Comparison of ENCODE assay signal across 24 cellular contexts in genomic region chr11:17779861-17780594, GRCh38. TPM values are rescaled to one million over a fixed set of nuclear protein-coding genes. Genes with fewer than 3 reads are reported as not detected.
"Had no signal": no experiment of that assay in that cellular context is flagged by ENCODE, and none has a peak within 500 bp of the region (broad histone marks: within the 10 kb centered on the region; RNA-seq: fewer than 3 reads in every experiment).

No MANE protein-coding gene starts in this region.

- H3K36me3 Mint-ChIP-seq: activated naive CD4-positive, alpha-beta T cell treated with anti-CD3 and anti-CD28 coated beads, Interleukin-2, amount 50 U/mL, for 24 hours; mesothelial cell of epicardium; naive thymus-derived CD8-positive, alpha-beta T cell; stimulated activated memory B cell treated with anti-CD40 and anti-IgM and Interleukin-4, amounts not matched to agents 10 μg/mL and 1 μg/mL and 100 μg/mL, for 72 hours; type B pancreatic cell had no signal

- H3K27ac ChIP-seq: adrenal gland, ascending aorta, brain microvascular endothelial cell, heart right ventricle, neural progenitor cell, prostate gland, stomach, suprapubic skin had no signal

- H3K36me3 ChIP-seq: adrenal gland, ascending aorta, brain microvascular endothelial cell, heart right ventricle, neural progenitor cell, prostate gland, stomach, suprapubic skin had no signal

- DNase-seq: activated CD4-positive, alpha-beta memory T cell treated with anti-CD3 and anti-CD28 coated beads, Interleukin-2, amount 10 ng/mL, durations not matched to agents 7 days and 5 days; activated CD4-positive, alpha-beta T cell treated with anti-CD3 and anti-CD28 coated beads for 48 hours; activated gamma-delta T cell; activated T-cell treated with anti-CD3 and anti-CD28 coated beads, Interleukin-2, amount 50 U/mL, for 72 hours; adrenal gland; brain microvascular endothelial cell; heart right ventricle; stimulated activated CD4-positive, alpha-beta T cell treated with anti-CD3 and anti-CD28 coated beads, Interleukin-2, amount 100 ng/mL, for 24 hours; stomach had no signal

- ATAC-seq: activated T-cell treated with anti-CD3 and anti-CD28 coated beads, Interleukin-2, amount 50 U/mL, for 72 hours; heart right ventricle; left lobe of liver; naive thymus-derived CD8-positive, alpha-beta T cell; stimulated activated memory B cell treated with anti-CD40 and anti-IgM and Interleukin-4, amounts not matched to agents 10 μg/mL and 1 μg/mL and 100 μg/mL, for 72 hours had no signal

- H3K4me1 ChIP-seq: adrenal gland, ascending aorta, heart right ventricle, prostate gland, stomach had no signal

- H3K9me3 Mint-ChIP-seq: activated CD4-positive, alpha-beta memory T cell treated with anti-CD3 and anti-CD28 coated beads, Interleukin-2, amount 10 ng/mL, durations not matched to agents 7 days and 5 days; activated naive CD4-positive, alpha-beta T cell treated with anti-CD3 and anti-CD28 coated beads, Interleukin-2, amount 50 U/mL, for 24 hours; activated T-cell treated with anti-CD3 and anti-CD28 coated beads, Interleukin-2, amount 50 U/mL, for 72 hours; mesothelial cell of epicardium; neural progenitor cell; stimulated activated memory B cell treated with anti-CD40 and anti-IgM and Interleukin-4, amounts not matched to agents 10 μg/mL and 1 μg/mL and 100 μg/mL, for 72 hours; T-helper 1 cell treated with Interleukin-12 subunit alpha and Interleukin-12 subunit beta and Interleukin-4 antibody, amounts not matched to agents 30 μg/mL and 1 μg/mL, for 36 hours; type B pancreatic cell had no signal

- H3K4me3 Mint-ChIP-seq: activated CD4-positive, alpha-beta memory T cell treated with anti-CD3 and anti-CD28 coated beads, Interleukin-2, amount 10 ng/mL, durations not matched to agents 7 days and 5 days; activated naive CD4-positive, alpha-beta T cell treated with anti-CD3 and anti-CD28 coated beads, Interleukin-2, amount 50 U/mL, for 24 hours; activated T-cell treated with anti-CD3 and anti-CD28 coated beads, Interleukin-2, amount 50 U/mL, for 72 hours; mesothelial cell of epicardium; naive thymus-derived CD8-positive, alpha-beta T cell; neural progenitor cell; stimulated activated memory B cell treated with anti-CD40 and anti-IgM and Interleukin-4, amounts not matched to agents 10 μg/mL and 1 μg/mL and 100 μg/mL, for 72 hours; T-helper 1 cell treated with Interleukin-12 subunit alpha and Interleukin-12 subunit beta and Interleukin-4 antibody, amounts not matched to agents 30 μg/mL and 1 μg/mL, for 36 hours; type B pancreatic cell had no signal

- H2AFZ ChIP-seq: neural progenitor cell had no signal

- H3K27me3 ChIP-seq: adrenal gland, ascending aorta, brain microvascular endothelial cell, heart right ventricle, neural progenitor cell, stomach, suprapubic skin had no signal

- H3K27ac Mint-ChIP-seq: activated CD4-positive, alpha-beta memory T cell treated with anti-CD3 and anti-CD28 coated beads, Interleukin-2, amount 10 ng/mL, durations not matched to agents 7 days and 5 days; activated naive CD4-positive, alpha-beta T cell treated with anti-CD3 and anti-CD28 coated beads, Interleukin-2, amount 50 U/mL, for 24 hours; activated T-cell treated with anti-CD3 and anti-CD28 coated beads, Interleukin-2, amount 50 U/mL, for 72 hours; mesothelial cell of epicardium; naive thymus-derived CD8-positive, alpha-beta T cell; neural progenitor cell; stimulated activated memory B cell treated with anti-CD40 and anti-IgM and Interleukin-4, amounts not matched to agents 10 μg/mL and 1 μg/mL and 100 μg/mL, for 72 hours; T-helper 1 cell treated with Interleukin-12 subunit alpha and Interleukin-12 subunit beta and Interleukin-4 antibody, amounts not matched to agents 30 μg/mL and 1 μg/mL, for 36 hours; type B pancreatic cell had no signal

- H3K9ac ChIP-seq: neural progenitor cell had no signal

- H3K27me3 Mint-ChIP-seq: activated CD4-positive, alpha-beta memory T cell treated with anti-CD3 and anti-CD28 coated beads, Interleukin-2, amount 10 ng/mL, durations not matched to agents 7 days and 5 days; activated naive CD4-positive, alpha-beta T cell treated with anti-CD3 and anti-CD28 coated beads, Interleukin-2, amount 50 U/mL, for 24 hours; naive thymus-derived CD8-positive, alpha-beta T cell; stimulated activated memory B cell treated with anti-CD40 and anti-IgM and Interleukin-4, amounts not matched to agents 10 μg/mL and 1 μg/mL and 100 μg/mL, for 72 hours had no signal

- H3K4me1 Mint-ChIP-seq: activated CD4-positive, alpha-beta memory T cell treated with anti-CD3 and anti-CD28 coated beads, Interleukin-2, amount 10 ng/mL, durations not matched to agents 7 days and 5 days; activated naive CD4-positive, alpha-beta T cell treated with anti-CD3 and anti-CD28 coated beads, Interleukin-2, amount 50 U/mL, for 24 hours; mesothelial cell of epicardium; naive thymus-derived CD8-positive, alpha-beta T cell; stimulated activated memory B cell treated with anti-CD40 and anti-IgM and Interleukin-4, amounts not matched to agents 10 μg/mL and 1 μg/mL and 100 μg/mL, for 72 hours had no signal

- H3K9me3 ChIP-seq: adrenal gland, ascending aorta, heart right ventricle, prostate gland, stomach, suprapubic skin had no signal

- H3K4me2 ChIP-seq: neural progenitor cell had no signal

- H3K4me3 ChIP-seq: adrenal gland, ascending aorta, heart right ventricle, neural progenitor cell, prostate gland, stomach, suprapubic skin had no signal

RNA-seq across cellular contexts. Expression of gene KCNC1, which starts 45.4 kb away (rescaled TPM):
- total RNA-seq: activated CD4-positive, alpha-beta memory T cell treated with anti-CD3 and anti-CD28 coated beads, Interleukin-2, amount 10 ng/mL, durations not matched to agents 7 days and 5 days; activated T-cell treated with anti-CD3 and anti-CD28 coated beads, Interleukin-2, amount 50 U/mL, for 72 hours; ascending aorta; dermis microvascular lymphatic vessel endothelial cell; fibroblast of villous mesenchyme; kidney epithelial cell; left lobe of liver; lung microvascular endothelial cell; naive thymus-derived CD8-positive, alpha-beta T cell; suprapubic skin had no signal
- polyA plus RNA-seq: heart right ventricle had no signal
